In genomic region chr9:37381094-37381741, GRCh38 we compare ENCODE assay signal across 19 cellular contexts.
"Had no signal": no experiment of that assay in that cellular context is flagged by ENCODE, and none has a peak within 500 bp of the region (broad histone marks: within the 10 kb centered on the region; RNA-seq: fewer than 3 reads in every experiment).

No MANE protein-coding gene starts in this region.

- H3K4me3 ChIP-seq: colonic mucosa, esophagus squamous epithelium, lung, spleen, suprapubic skin, upper lobe of right lung had no signal

- H3K27ac ChIP-seq: colonic mucosa, esophagus squamous epithelium, neutrophil, suprapubic skin, upper lobe of right lung had no signal

- H3K9me3 ChIP-seq: colonic mucosa, esophagus squamous epithelium, neutrophil, spleen, suprapubic skin, upper lobe of right lung had no signal

- H3K4me1 ChIP-seq: colonic mucosa, esophagus squamous epithelium, suprapubic skin, upper lobe of right lung had no signal

- H3K27me3 ChIP-seq: colonic mucosa, esophagus squamous epithelium, spleen, suprapubic skin, upper lobe of right lung had no signal

- H3K36me3 ChIP-seq: colonic mucosa, esophagus squamous epithelium, neutrophil, spleen, suprapubic skin, upper lobe of right lung had no signal

- ATAC-seq: left cardiac atrium; naive thymus-derived CD4-positive, alpha-beta T cell; right cardiac atrium; upper lobe of right lung; WTC11 had no signal

- DNase-seq: activated CD4-positive, alpha-beta T cell treated with anti-CD3 and anti-CD28 coated beads, Interleukin-2, amount 50 U/mL, for 1 hour; activated naive CD4-positive, alpha-beta T cell treated with anti-CD3 and anti-CD28 coated beads, Interleukin-2, amount 10 ng/mL, durations not matched to agents 7 days and 5 days; caudate nucleus; colonic mucosa; esophagus squamous epithelium; foreskin fibroblast; glutamatergic neuron; immature natural killer cell; left cardiac atrium; naive thymus-derived CD4-positive, alpha-beta T cell; spleen; stimulated activated CD4-positive, alpha-beta T cell treated with anti-CD3 and anti-CD28 coated beads, Interleukin-1b, Interleukin-23, amount 100 ng/mL, for 48 hours; stimulated activated naive CD4-positive, alpha-beta T cell treated with Interleukin-2 at 50 U/mL for 16 hours; upper lobe of right lung had no signal
